In genomic region chr11:58622344-58622743, GRCh38 we compare ENCODE assay signal across 12 cellular contexts. TPM values are rescaled to one million over a fixed set of nuclear protein-coding genes. Genes with fewer than 3 reads are reported as not detected.
DNase-seq lines count a peak whose midpoint lies in the region; ATAC-seq and TF ChIP-seq lines count a peak whose summit lies in the region.
"Had no signal": no experiment of that assay in that cellular context is flagged by ENCODE, and none has a peak within 500 bp of the region (broad histone marks: within the 10 kb centered on the region; RNA-seq: fewer than 3 reads in every experiment).

A gene with protein sequence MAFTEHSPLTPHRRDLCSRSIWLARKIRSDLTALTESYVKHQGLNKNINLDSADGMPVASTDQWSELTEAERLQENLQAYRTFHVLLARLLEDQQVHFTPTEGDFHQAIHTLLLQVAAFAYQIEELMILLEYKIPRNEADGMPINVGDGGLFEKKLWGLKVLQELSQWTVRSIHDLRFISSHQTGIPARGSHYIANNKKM (plus strand): TSS chr11:58622665. CDS start chr11:58622753, 88 bp downstream.

- no peaks in the 10 kb centered on the region for H3K9me3 ChIP-seq in sigmoid colon
- H3K9me3 ChIP-seq: Peyer's patch had no signal

- peaks cover 0 to 35% (median 14%) of the 10 kb centered on the region in 4 donors for H3K4me1 ChIP-seq in sigmoid colon
- H3K4me1 ChIP-seq: Peyer's patch had no signal

- no peak for DNase-seq in activated CD4-positive, alpha-beta memory T cell treated with anti-CD3 and anti-CD28 coated beads for 36 hours
- no peak for DNase-seq in activated CD4-positive, alpha-beta memory T cell treated with anti-CD3 and anti-CD28 coated beads, Interleukin-2, amount 10 ng/mL, durations not matched to agents 7 days and 5 days
- no peak for DNase-seq in T-cell
- peak; percentile 7 for DNase-seq in fibroblast of peridontal ligament (ENCODE audit: extremely low read depth)
- no peak for DNase-seq in sigmoid colon
- DNase-seq in Ammon's horn (ENCODE audit: low spot score), result no peak
- DNase-seq: activated gamma-delta T cell; effector CD8-positive, alpha-beta T cell; NCI-H2029; Peyer's patch had no signal

- peaks cover 16% of the 10 kb centered on the region for H3K4me1 Mint-ChIP-seq in activated CD4-positive, alpha-beta memory T cell treated with anti-CD3 and anti-CD28 coated beads for 36 hours (ENCODE audit: low read depth)
- peaks cover 12% of the 10 kb centered on the region for H3K4me1 Mint-ChIP-seq in activated CD4-positive, alpha-beta memory T cell treated with anti-CD3 and anti-CD28 coated beads, Interleukin-2, amount 10 ng/mL, durations not matched to agents 7 days and 5 days
- H3K4me1 Mint-ChIP-seq in T-cell, result peaks cover 11 to 22% (median 17%) of the 10 kb centered on the region in 3 donors

- intact Hi-C loops in activated CD4-positive, alpha-beta memory T cell treated with anti-CD3 and anti-CD28 coated beads for 36 hours (cut with micrococcal nuclease), result no loop called here
- intact Hi-C loops in sigmoid colon (cut with DNase I), result no loop called here

- WGBS in sigmoid colon, 2 donors, result 62 to 76% methylated on average over 2 of the region's 2 CpGs

- peak within 1 kb of the TSS; percentile 8 for H3K27ac Mint-ChIP-seq in activated CD4-positive, alpha-beta memory T cell treated with anti-CD3 and anti-CD28 coated beads for 36 hours
- no peak within 1 kb of the TSS for H3K27ac Mint-ChIP-seq in activated CD4-positive, alpha-beta memory T cell treated with anti-CD3 and anti-CD28 coated beads, Interleukin-2, amount 10 ng/mL, durations not matched to agents 7 days and 5 days
- peak within 1 kb of the TSS; percentile 51 to 63 for H3K27ac Mint-ChIP-seq in T-cell

- no peaks in the 10 kb centered on the region for H3K27me3 ChIP-seq in sigmoid colon
- H3K27me3 ChIP-seq: Peyer's patch had no signal

- no peaks in the 10 kb centered on the region for H3K27me3 Mint-ChIP-seq in activated CD4-positive, alpha-beta memory T cell treated with anti-CD3 and anti-CD28 coated beads for 36 hours
- no peaks in the 10 kb centered on the region for H3K27me3 Mint-ChIP-seq in activated CD4-positive, alpha-beta memory T cell treated with anti-CD3 and anti-CD28 coated beads, Interleukin-2, amount 10 ng/mL, durations not matched to agents 7 days and 5 days
- no peaks in the 10 kb centered on the region for H3K27me3 Mint-ChIP-seq in T-cell

- H3K4me3 ChIP-seq in sigmoid colon, result no peak within 1 kb of the TSS
- H3K4me3 ChIP-seq: Peyer's patch had no signal

- no peak for TF ChIP-seq CTCF in sigmoid colon (IDR thresholded peaks at IDR 0.05)

- H3K4me3 Mint-ChIP-seq in activated CD4-positive, alpha-beta memory T cell treated with anti-CD3 and anti-CD28 coated beads for 36 hours, result no peak within 1 kb of the TSS
- H3K4me3 Mint-ChIP-seq in activated CD4-positive, alpha-beta memory T cell treated with anti-CD3 and anti-CD28 coated beads, Interleukin-2, amount 10 ng/mL, durations not matched to agents 7 days and 5 days, result no peak within 1 kb of the TSS
- no peak within 1 kb of the TSS for H3K4me3 Mint-ChIP-seq in T-cell

- peaks cover 9 to 74% (median 24%) of the 10 kb centered on the region in 4 donors for H3K36me3 ChIP-seq in sigmoid colon

- TF ChIP-seq EP300 in sigmoid colon (IDR thresholded peaks at IDR 0.05), result no peak

- TF ChIP-seq POLR2A in sigmoid colon (IDR thresholded peaks at IDR 0.05), result no peak

- POLR2A ChIA-PET in activated CD4-positive, alpha-beta memory T cell treated with anti-CD3 and anti-CD28 coated beads for 36 hours (lab: Charles Lee), result no interaction called here
- POLR2A ChIA-PET in activated CD4-positive, alpha-beta memory T cell treated with anti-CD3 and anti-CD28 coated beads, Interleukin-2, amount 10 ng/mL, durations not matched to agents 7 days and 5 days (lab: Charles Lee), result interaction anchor here (1.3 kb wide), 1 partner anchor 45 kb away, joined by 3 read pairs; no protein-coding TSS in a partner anchor
- POLR2A ChIA-PET in T-cell (lab: Charles Lee), result interaction anchor here in 1 of 2 donors (0.6 kb wide), 1 partner anchor 50 kb away, joined by 9 read pairs; no protein-coding TSS in a partner anchor

- no peaks in the 10 kb centered on the region for H3K9me3 Mint-ChIP-seq in activated CD4-positive, alpha-beta memory T cell treated with anti-CD3 and anti-CD28 coated beads for 36 hours
- no peaks in the 10 kb centered on the region for H3K9me3 Mint-ChIP-seq in activated CD4-positive, alpha-beta memory T cell treated with anti-CD3 and anti-CD28 coated beads, Interleukin-2, amount 10 ng/mL, durations not matched to agents 7 days and 5 days
- H3K9me3 Mint-ChIP-seq in T-cell, result no peaks in the 10 kb centered on the region

- peak within 1 kb of the TSS in 3 of 4 donors; percentile 10 to 38 (median 11) for H3K27ac ChIP-seq in sigmoid colon
- H3K27ac ChIP-seq: Peyer's patch had no signal

- H3K36me3 Mint-ChIP-seq in activated CD4-positive, alpha-beta memory T cell treated with anti-CD3 and anti-CD28 coated beads for 36 hours, result peaks cover 59% of the 10 kb centered on the region
- H3K36me3 Mint-ChIP-seq in activated CD4-positive, alpha-beta memory T cell treated with anti-CD3 and anti-CD28 coated beads, Interleukin-2, amount 10 ng/mL, durations not matched to agents 7 days and 5 days (ENCODE audit: low read depth), result peaks cover 70% of the 10 kb centered on the region
- H3K36me3 Mint-ChIP-seq in T-cell, result peaks cover 58% of the 10 kb centered on the region

- no peak for ATAC-seq in T-cell (replicated peaks in 1 of 4)
- ATAC-seq in GM21825 (IDR thresholded peaks at IDR 0.05; ENCODE audit: unreplicated experiment), result no peak
- no peak for ATAC-seq in HG03565 (IDR thresholded peaks at IDR 0.05; ENCODE audit: unreplicated experiment)

- CTCF ChIA-PET in activated CD4-positive, alpha-beta memory T cell treated with anti-CD3 and anti-CD28 coated beads for 36 hours (lab: Charles Lee), result no interaction called here
- CTCF ChIA-PET in activated CD4-positive, alpha-beta memory T cell treated with anti-CD3 and anti-CD28 coated beads, Interleukin-2, amount 10 ng/mL, durations not matched to agents 7 days and 5 days (lab: Charles Lee), result no interaction called here
- CTCF ChIA-PET in T-cell (lab: Charles Lee), result interaction anchor here in 1 of 2 donors (2.3 kb wide), 1 partner anchor 54 kb away, joined by 8 read pairs; no protein-coding TSS in a partner anchor

RNA-seq across cellular contexts. Expression of the gene that starts here (rescaled TPM):
- 1 to 10 TPM; 1.3 to 1.6 TPM for total RNA-seq in activated CD4-positive, alpha-beta memory T cell treated with anti-CD3 and anti-CD28 coated beads for 36 hours
- total RNA-seq in activated CD4-positive, alpha-beta memory T cell treated with anti-CD3 and anti-CD28 coated beads, Interleukin-2, amount 10 ng/mL, durations not matched to agents 7 days and 5 days, result 1 to 10 TPM; 2.3 to 2.4 TPM
- total RNA-seq in T-cell (1 to 10 TPM; 2.4 to 4.3 (median 2.9) TPM), sigmoid colon (1 to 10 TPM; 1.2 to 1.8 (median 1.7) TPM)
- under 1 TPM in 1 of 3 donors, not detected in 2; 0.87 TPM for polyA plus RNA-seq in sigmoid colon
